ENCODE assay signal across 18 cellular contexts in the genomic region with DNA sequence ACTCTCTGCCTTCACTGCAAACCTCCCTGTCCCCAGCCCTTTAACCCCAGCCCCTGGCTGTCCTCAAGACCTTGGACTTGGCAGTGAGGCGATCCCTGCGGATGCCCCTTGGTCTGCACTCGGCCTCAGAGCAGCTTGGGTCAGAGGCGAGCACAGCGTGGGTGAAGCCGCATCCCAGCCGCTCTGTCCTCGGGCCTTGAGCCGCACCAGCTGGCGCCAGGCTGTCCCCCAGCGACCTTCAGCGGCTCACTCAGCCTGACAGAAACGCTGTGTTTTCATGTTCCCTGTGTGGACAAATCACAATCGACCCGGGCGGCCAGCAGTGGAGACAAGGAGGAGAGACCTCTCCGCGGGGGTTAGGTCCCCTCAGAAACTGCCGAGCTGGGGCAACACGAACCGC. TPM values are rescaled to one million over a fixed set of nuclear protein-coding genes. Genes with fewer than 3 reads are reported as not detected.
A peak's percentile ranks its signal among the peaks of the same experiment; 100 is the strongest.
DNase-seq lines count a peak whose midpoint lies in the region; ATAC-seq and TF ChIP-seq lines count a peak whose summit lies in the region.
"Had no signal": no experiment of that assay in that cellular context is flagged by ENCODE, and none has a peak within 500 bp of the region (broad histone marks: within the 10 kb centered on the region; RNA-seq: fewer than 3 reads in every experiment).

No MANE protein-coding gene starts in this region.

- CTCF ChIA-PET in activated B cell treated with CpG ODN at 0.5 μM for 24 hours (lab: Charles Lee) = interaction anchor here (0.5 to 1.8 kb wide), 2 partner anchors 60 to 99 kb away, joined by 3 to 5 read pairs; no protein-coding TSS in a partner anchor

- H3K4me1 ChIP-seq in testis = peaks cover 30% of the 10 kb centered on the region
- H3K4me1 ChIP-seq in effector memory CD4-positive, alpha-beta T cell (ENCODE audit: control insufficient read depth, insufficient read depth, low read length, poor library complexity, severe bottlenecking) = no peaks in the 10 kb centered on the region

- WGBS in testis, 2 donors = 43 to 58% methylated on average over 9 to 20 of the region's 21 CpGs

- no peaks in the 10 kb centered on the region for H3K36me3 ChIP-seq in testis (ENCODE audit: low read depth, missing control alignments)
- H3K36me3 ChIP-seq in effector memory CD4-positive, alpha-beta T cell (ENCODE audit: control insufficient read depth, insufficient read depth, low read length) = no peaks in the 10 kb centered on the region
- H3K36me3 ChIP-seq: thoracic aorta had no signal

- DNase-seq in activated B cell treated with CpG ODN at 0.5 μM for 24 hours (no peak), glutamatergic neuron (peak; percentile 34), naive B cell (no peak), testis (peak; percentile 70)
- DNase-seq in natural killer cell treated with Interleukin-12 subunit alpha and Interleukin-12 subunit beta and Interleukin-15 and Interleukin-18, amount 100 ng/mL, for 72 hours (ENCODE audit: low spot score) = no peak
- no peak for DNase-seq in effector memory CD4-positive, alpha-beta T cell
- DNase-seq: activated CD4-positive, alpha-beta T cell treated with anti-CD3 and anti-CD28 coated beads, Interleukin-2, amount 50 U/mL, for 48 hours; activated T-cell treated with anti-CD3 and anti-CD28 coated beads for 4 hours; effector CD8-positive, alpha-beta T cell; mammary epithelial cell; NCI-H1048; NCI-H2029 treated with DMSO at 0.1 percent for 48 hours had no signal

- peak overlapping the region; percentile 21 to 64 for H3K27ac ChIP-seq in testis
- no peak overlapping the region for H3K27ac ChIP-seq in effector memory CD4-positive, alpha-beta T cell (ENCODE audit: insufficient read depth, low read length, poor library complexity, severe bottlenecking)
- H3K27ac ChIP-seq: thoracic aorta, VCaP had no signal

- H3K27me3 Mint-ChIP-seq in activated B cell treated with CpG ODN at 0.5 μM for 24 hours (no peaks in the 10 kb centered on the region), glutamatergic neuron (ENCODE audit: unreplicated experiment) (no peaks in the 10 kb centered on the region), naive B cell (no peaks in the 10 kb centered on the region)
- H3K27me3 Mint-ChIP-seq in natural killer cell treated with Interleukin-12 subunit alpha and Interleukin-12 subunit beta and Interleukin-15 and Interleukin-18, amount 100 ng/mL, for 72 hours = no peaks in the 10 kb centered on the region
- H3K27me3 Mint-ChIP-seq: naive thymus-derived CD8-positive, alpha-beta T cell had no signal

- H3K36me3 Mint-ChIP-seq in activated B cell treated with CpG ODN at 0.5 μM for 24 hours (ENCODE audit: low read depth) (peaks cover 20% of the 10 kb centered on the region), glutamatergic neuron (ENCODE audit: unreplicated experiment) (no peaks in the 10 kb centered on the region), naive B cell (no peaks in the 10 kb centered on the region)
- H3K36me3 Mint-ChIP-seq in natural killer cell treated with Interleukin-12 subunit alpha and Interleukin-12 subunit beta and Interleukin-15 and Interleukin-18, amount 100 ng/mL, for 72 hours = no peaks in the 10 kb centered on the region
- H3K36me3 Mint-ChIP-seq: naive thymus-derived CD8-positive, alpha-beta T cell had no signal

- H3K27me3 ChIP-seq in testis = no peaks in the 10 kb centered on the region
- H3K27me3 ChIP-seq in effector memory CD4-positive, alpha-beta T cell (replicated peaks; ENCODE audit: control insufficient read depth, insufficient read depth, low read length, poor library complexity, severe bottlenecking) = no peaks in the 10 kb centered on the region

- POLR2A ChIA-PET in activated B cell treated with CpG ODN at 0.5 μM for 24 hours (lab: Charles Lee) = no interaction called here

- H3K4me3 Mint-ChIP-seq in activated B cell treated with CpG ODN at 0.5 μM for 24 hours (no peak overlapping the region), glutamatergic neuron (ENCODE audit: unreplicated experiment) (no peak overlapping the region), naive B cell (no peak overlapping the region)
- no peak overlapping the region for H3K4me3 Mint-ChIP-seq in natural killer cell treated with Interleukin-12 subunit alpha and Interleukin-12 subunit beta and Interleukin-15 and Interleukin-18, amount 100 ng/mL, for 72 hours
- H3K4me3 Mint-ChIP-seq: naive thymus-derived CD8-positive, alpha-beta T cell; T-helper 1 cell treated with Interleukin-12 subunit alpha and Interleukin-12 subunit beta and Interleukin-4 antibody, amounts not matched to agents 30 μg/mL and 1 μg/mL, for 36 hours had no signal

- no peak for ATAC-seq in activated B cell treated with CpG ODN at 0.5 μM for 24 hours (ENCODE audit: low read depth)
- ATAC-seq in naive B cell (ENCODE audit: low read depth in 2 of 2) = no peak
- ATAC-seq in natural killer cell treated with Interleukin-12 subunit alpha and Interleukin-12 subunit beta and Interleukin-15 and Interleukin-18, amount 100 ng/mL, for 72 hours = no peak
- ATAC-seq in HG03135 (IDR thresholded peaks at IDR 0.05; ENCODE audit: unreplicated experiment) = no peak
- ATAC-seq: naive thymus-derived CD8-positive, alpha-beta T cell had no signal

- TF ChIP-seq POLR2A in testis (IDR thresholded peaks at IDR 0.05) = no peak

- TF ChIP-seq CTCF in activated B cell treated with CpG ODN at 0.5 μM for 24 hours (IDR thresholded peaks at IDR 0.05) = no peak
- no peak for TF ChIP-seq CTCF in glutamatergic neuron (IDR thresholded peaks at IDR 0.05; ENCODE audit: partially characterized antibody, unreplicated experiment)
- no peak for TF ChIP-seq CTCF in testis (IDR thresholded peaks at IDR 0.05)

- intact Hi-C loops in activated B cell treated with CpG ODN at 0.5 μM for 24 hours (cut with micrococcal nuclease) = no loop called here
- intact Hi-C loops in testis (cut with DNase I; ENCODE audit: low total_unique reads) = loop anchor here (5.0 kb wide), 1 partner anchor 97 kb away; no protein-coding TSS in a partner anchor

- no peak overlapping the region for H3K4me3 ChIP-seq in testis
- no peak overlapping the region for H3K4me3 ChIP-seq in effector memory CD4-positive, alpha-beta T cell (ENCODE audit: insufficient read depth, low read depth, low read length, poor library complexity, severe bottlenecking)
- H3K4me3 ChIP-seq: thoracic aorta had no signal

- H3K9me3 ChIP-seq in testis = no peaks in the 10 kb centered on the region
- H3K9me3 ChIP-seq in effector memory CD4-positive, alpha-beta T cell (ENCODE audit: control insufficient read depth, low read length) = no peaks in the 10 kb centered on the region
- H3K9me3 ChIP-seq: thoracic aorta had no signal

- H3K4me1 Mint-ChIP-seq in activated B cell treated with CpG ODN at 0.5 μM for 24 hours (peaks cover 46% of the 10 kb centered on the region), glutamatergic neuron (ENCODE audit: low read depth, unreplicated experiment) (peaks cover 2% of the 10 kb centered on the region), naive B cell (peaks cover 34 to 51% (median 42%) of the 10 kb centered on the region in 3 donors)
- H3K4me1 Mint-ChIP-seq in natural killer cell treated with Interleukin-12 subunit alpha and Interleukin-12 subunit beta and Interleukin-15 and Interleukin-18, amount 100 ng/mL, for 72 hours (ENCODE audit: low read depth in 2 of 2) = no peaks in the 10 kb centered on the region

- no peaks in the 10 kb centered on the region for H3K9me3 Mint-ChIP-seq in activated B cell treated with CpG ODN at 0.5 μM for 24 hours
- no peaks in the 10 kb centered on the region for H3K9me3 Mint-ChIP-seq in glutamatergic neuron (ENCODE audit: unreplicated experiment)
- no peaks in the 10 kb centered on the region for H3K9me3 Mint-ChIP-seq in naive B cell
- H3K9me3 Mint-ChIP-seq in natural killer cell treated with Interleukin-12 subunit alpha and Interleukin-12 subunit beta and Interleukin-15 and Interleukin-18, amount 100 ng/mL, for 72 hours = no peaks in the 10 kb centered on the region
- H3K9me3 Mint-ChIP-seq: naive thymus-derived CD8-positive, alpha-beta T cell; T-helper 1 cell treated with Interleukin-12 subunit alpha and Interleukin-12 subunit beta and Interleukin-4 antibody, amounts not matched to agents 30 μg/mL and 1 μg/mL, for 36 hours had no signal

- peak overlapping the region; percentile 24 for H3K27ac Mint-ChIP-seq in activated B cell treated with CpG ODN at 0.5 μM for 24 hours
- no peak overlapping the region for H3K27ac Mint-ChIP-seq in glutamatergic neuron (ENCODE audit: unreplicated experiment)
- peak overlapping the region in 4 of 6 donors; percentile 65 to 84 (median 73) for H3K27ac Mint-ChIP-seq in naive B cell
- no peak overlapping the region for H3K27ac Mint-ChIP-seq in natural killer cell treated with Interleukin-12 subunit alpha and Interleukin-12 subunit beta and Interleukin-15 and Interleukin-18, amount 100 ng/mL, for 72 hours
- H3K27ac Mint-ChIP-seq: naive thymus-derived CD8-positive, alpha-beta T cell; T-helper 1 cell treated with Interleukin-12 subunit alpha and Interleukin-12 subunit beta and Interleukin-4 antibody, amounts not matched to agents 30 μg/mL and 1 μg/mL, for 36 hours had no signal

RNA-seq across cellular contexts. Expression of a gene that starts 52.0 kb away (rescaled TPM):
- total RNA-seq in activated B cell treated with CpG ODN at 0.5 μM for 24 hours (34.8 and 35.4 TPM in 2 replicates), glutamatergic neuron (ENCODE audit: unreplicated experiment) (8.0 TPM), testis (10 to 100 TPM; 25.3 to 38.7 TPM)
- polyA plus RNA-seq in naive B cell (ENCODE audit: low read depth in 6 of 6) (10 to 100 TPM; 49.1 to 72.0 (median 60.9) TPM), testis (ENCODE audit: insufficient read depth, low read depth, low replicate concordance) (16.9 TPM)
- under 1 TPM; 0.26 to 0.59 TPM for total RNA-seq in natural killer cell treated with Interleukin-12 subunit alpha and Interleukin-12 subunit beta and Interleukin-15 and Interleukin-18, amount 100 ng/mL, for 72 hours
- total RNA-seq: NCI-H460 had no signal

Comparison
In these comparisons a context has a peak if more than half of its experiments do, and no peak if none do; other contexts are left out.
1. DNase-seq: peak in glutamatergic neuron (single experiment) and testis (single experiment); none in activated B cell treated with CpG ODN at 0.5 μM for 24 hours (single experiment), naive B cell (single experiment), natural killer cell treated with Interleukin-12 subunit alpha and Interleukin-12 subunit beta and Interleukin-15 and Interleukin-18, amount 100 ng/mL, for 72 hours (single experiment) and effector memory CD4-positive, alpha-beta T cell (0 of 3).
2. H3K27ac Mint-ChIP-seq: peak in activated B cell treated with CpG ODN at 0.5 μM for 24 hours (single experiment) and naive B cell (4 of 6); none in glutamatergic neuron (single experiment) and natural killer cell treated with Interleukin-12 subunit alpha and Interleukin-12 subunit beta and Interleukin-15 and Interleukin-18, amount 100 ng/mL, for 72 hours (0 of 2).